11 cellular contexts compared by ENCODE assay signal in genomic region chr12:10084733-10085132, GRCh38. TPM values are rescaled to one million over a fixed set of nuclear protein-coding genes. Genes with fewer than 3 reads are reported as not detected.
"Had no signal": no experiment of that assay in that cellular context is flagged by ENCODE, and none has a peak within 500 bp of the region (broad histone marks: within the 10 kb centered on the region; RNA-seq: fewer than 3 reads in every experiment).

No MANE protein-coding gene starts in this region.

- DNase-seq: GM23248, GOT3, H7, HFFc6, KBM-7 had no signal

- H3K9ac ChIP-seq: GM23248, KMS-11 had no signal

- H3K4me3 ChIP-seq: GM23248, HAP-1 had no signal

- H3K27ac ChIP-seq: GM23248, KMS-11 had no signal

- H3K4me1 ChIP-seq: HAP-1 had no signal

- ATAC-seq: HCT116 had no signal

- H2AFZ ChIP-seq: GM23248 had no signal

- H3K36me3 ChIP-seq: HAP-1 had no signal

- FAIRE-seq: HTR-8/SVneo had no signal

- H3K4me2 ChIP-seq: KMS-11 had no signal

RNA-seq across cellular contexts. Expression of gene CLEC1A, which starts 14.1 kb away (rescaled TPM):
- total RNA-seq: GM23248, H7, HT-29 had no signal
- polyA plus RNA-seq: GM23248 had no signal

RNA-seq across cellular contexts. Expression of gene CLEC7A, which starts 45.3 kb away (rescaled TPM):
- total RNA-seq: GM23248, HFFc6, HT-29 had no signal
- polyA plus RNA-seq: GM23248 had no signal

RNA-seq across cellular contexts. Expression of gene CLEC9A, which starts 54.3 kb away (rescaled TPM):
- total RNA-seq: GM23248, H4, H7, HFFc6, HT-29 had no signal
- polyA plus RNA-seq: GM23248 had no signal
